Comparison of ENCODE assay signal across 10 cellular contexts in the genomic region with DNA sequence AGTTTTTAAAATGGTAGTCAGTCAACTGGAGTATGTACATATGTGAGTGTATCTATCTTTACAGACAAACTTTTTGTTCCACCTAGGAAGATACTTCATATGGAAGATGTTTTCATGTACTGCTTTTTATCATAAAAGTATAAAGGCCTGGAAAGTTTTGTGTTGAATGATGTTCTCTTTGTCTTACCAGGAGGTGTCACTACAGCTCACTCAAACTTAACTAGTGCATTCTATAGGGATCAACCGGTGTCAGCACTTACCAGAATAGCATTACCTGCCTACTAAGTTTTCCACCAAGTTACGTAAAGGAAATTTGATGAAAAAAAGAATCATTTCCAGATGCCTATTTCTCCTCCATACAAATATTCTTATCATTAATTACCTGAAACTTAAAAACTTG.
A peak's percentile ranks its signal among the peaks of the same experiment; 100 is the strongest.
DNase-seq lines count a peak whose midpoint lies in the region; ATAC-seq and TF ChIP-seq lines count a peak whose summit lies in the region.
"Had no signal": no experiment of that assay in that cellular context is flagged by ENCODE, and none has a peak within 500 bp of the region (broad histone marks: within the 10 kb centered on the region; RNA-seq: fewer than 3 reads in every experiment).

No MANE protein-coding gene starts in this region.

- DNase-seq in left cardiac atrium (no peak), heart left ventricle (no peak), RPMI8226 (peak; percentile 15), fibroblast of the aortic adventitia (ENCODE audit: low read depth) (peak; percentile 52), type B pancreatic cell (ENCODE audit: extremely low spot score, unreplicated experiment) (no peak), NCI-H1092 (lab: John Stamatoyannopoulos, UW) (no peak), esophagus muscularis mucosa (ENCODE audit: extremely low spot score) (no peak), islet precursor cell (no peak)
- DNase-seq: NCI-H2107 had no signal

- no peaks in the 10 kb centered on the region for H3K36me3 Mint-ChIP-seq in type B pancreatic cell

- H3K9me3 Mint-ChIP-seq in type B pancreatic cell: no peaks in the 10 kb centered on the region

- TF ChIP-seq POLR2A in heart left ventricle (IDR thresholded peaks at IDR 0.05) (no peak), esophagus muscularis mucosa (IDR thresholded peaks at IDR 0.05; ENCODE audit: low read depth) (no peak)

- intact Hi-C loops in left cardiac atrium (cut with DNase I): loop anchor here (5.0 to 10.0 kb wide), 5 partner anchors 210 to 1093 kb away; no protein-coding TSS in a partner anchor
- intact Hi-C loops in heart left ventricle (cut with DNase I): loop anchor here (2.0 to 10.0 kb wide), 19 partner anchors 270 to 1160 kb away; a partner anchor contains a TSS
- intact Hi-C loops in esophagus muscularis mucosa (cut with DNase I): loop anchor here (5.0 to 10.0 kb wide), 4 partner anchors 280 to 1093 kb away; a partner anchor contains a TSS

- H3K27me3 ChIP-seq in heart left ventricle (peaks cover 0 to 3% (median 0%) of the 10 kb centered on the region in 9 donors), esophagus muscularis mucosa (no peaks in the 10 kb centered on the region)

- H3K27ac ChIP-seq in heart left ventricle: no peak overlapping the region
- H3K27ac ChIP-seq in esophagus muscularis mucosa (replicated peaks in 1 of 4): no peak overlapping the region

- TF ChIP-seq EP300 in esophagus muscularis mucosa (IDR thresholded peaks at IDR 0.05): no peak

- H3K27me3 Mint-ChIP-seq in type B pancreatic cell: peaks cover 18% of the 10 kb centered on the region

- H3K36me3 ChIP-seq in heart left ventricle (no peaks in the 10 kb centered on the region), esophagus muscularis mucosa (no peaks in the 10 kb centered on the region)
- H3K36me3 ChIP-seq: HAP-1 had no signal

- H3K4me1 ChIP-seq in heart left ventricle: no peaks in the 10 kb centered on the region
- H3K4me1 ChIP-seq in esophagus muscularis mucosa: peaks cover 0 to 9% (median 4%) of the 10 kb centered on the region in 4 donors
- H3K4me1 ChIP-seq: HAP-1 had no signal

- H3K4me1 Mint-ChIP-seq in type B pancreatic cell (ENCODE audit: unreplicated experiment): peaks cover 15% of the 10 kb centered on the region

- H3K9me3 ChIP-seq in heart left ventricle (no peaks in the 10 kb centered on the region), esophagus muscularis mucosa (no peaks in the 10 kb centered on the region)
- H3K9me3 ChIP-seq: HAP-1 had no signal

- WGBS in heart left ventricle, 4 donors: 37 to 44% (median 42%) methylated on average over 2 of the region's 2 CpGs
- 41% methylated on average over 2 of the region's 2 CpGs for WGBS in esophagus muscularis mucosa

- H3K4me3 Mint-ChIP-seq in type B pancreatic cell: no peak overlapping the region

- no peak overlapping the region for H3K4me3 ChIP-seq in heart left ventricle
- no peak overlapping the region for H3K4me3 ChIP-seq in fibroblast of the aortic adventitia (ENCODE audit: low read depth, low read length)
- no peak overlapping the region for H3K4me3 ChIP-seq in esophagus muscularis mucosa
- H3K4me3 ChIP-seq: HAP-1 had no signal

- TF ChIP-seq CTCF in heart left ventricle (IDR thresholded peaks at IDR 0.05): peak in 4 of 12 donors; percentile 7 to 33 (median 28)
- peak; percentile 35 for TF ChIP-seq CTCF in fibroblast of the aortic adventitia (IDR thresholded peaks at IDR 0.05; ENCODE audit: insufficient read depth, low read length)
- peak; percentile 61 for TF ChIP-seq CTCF in type B pancreatic cell (conservative IDR thresholded peaks at IDR 0.05)
- peak in 1 of 3 experiments; percentile 26 for TF ChIP-seq CTCF in esophagus muscularis mucosa (IDR thresholded peaks at IDR 0.05)

- H3K27ac Mint-ChIP-seq in type B pancreatic cell: no peak overlapping the region

- ATAC-seq in left cardiac atrium (peak; percentile 33 to 60), heart left ventricle (no peak)

Comparison
In these comparisons a context has a peak if more than half of its experiments do, and no peak if none do; other contexts are left out.
1. ATAC-seq: peak in left cardiac atrium (2 of 2); none in heart left ventricle (0 of 4).
2. DNase-seq: peak in RPMI8226 (single experiment) and fibroblast of the aortic adventitia (single experiment); none in left cardiac atrium (single experiment), heart left ventricle (0 of 5), type B pancreatic cell (single experiment), NCI-H1092 (single experiment), esophagus muscularis mucosa (single experiment) and islet precursor cell (single experiment).